In the genomic region with DNA sequence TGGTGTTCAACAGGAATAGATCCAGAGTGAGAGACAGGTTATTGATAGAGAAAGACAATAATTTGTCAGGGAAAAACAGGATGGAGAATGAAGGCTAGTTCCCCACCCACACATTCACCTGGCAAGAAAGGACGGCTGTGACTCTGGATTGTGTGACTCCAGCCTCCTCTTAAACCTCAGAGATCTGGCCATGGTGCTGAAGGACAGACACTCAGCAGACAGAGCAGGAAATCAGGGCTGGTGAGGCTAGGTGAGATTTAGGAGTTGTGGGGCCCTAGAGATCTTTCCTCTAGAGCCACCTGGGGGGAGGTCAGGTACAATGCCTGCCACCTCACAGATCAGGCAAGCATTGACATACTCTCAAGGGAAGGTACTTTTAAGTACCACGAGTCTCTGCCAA, we compare ENCODE assay signal across 14 cellular contexts. TPM values are rescaled to one million over a fixed set of nuclear protein-coding genes. Genes with fewer than 3 reads are reported as not detected.
DNase-seq lines count a peak whose midpoint lies in the region; FAIRE-seq and TF ChIP-seq lines count a peak whose summit lies in the region.
"Had no signal": no experiment of that assay in that cellular context is flagged by ENCODE, and none has a peak within 500 bp of the region (broad histone marks: within the 10 kb centered on the region; RNA-seq: fewer than 3 reads in every experiment).

No MANE protein-coding gene starts in this region.

- no peak for TF ChIP-seq POLR2A in GM12891 (IDR thresholded peaks at IDR 0.05; ENCODE audit: low read depth, low read length)

- in situ Hi-C loops in Caki2 (cut with HindIII; ENCODE audit: low pct_unique_long_range_greater_than_20kb, low sequenced_read_pairs): no loop called here
- in situ Hi-C loops in KBM-7 (cut with MboI; ENCODE audit: low pct_unique_long_range_greater_than_20kb, low sequenced_read_pairs): no loop called here

- H3K4me3 ChIP-seq in choroid plexus epithelial cell (ENCODE audit: low read depth, low read length): no peak overlapping the region
- H3K4me3 ChIP-seq: colonic mucosa, psoas muscle had no signal

- no peak for FAIRE-seq in GM12891 (lab: Jason Lieb, UNC)
- FAIRE-seq: TTC549 had no signal

- peak; percentile 2 for DNase-seq in Caki2 (ENCODE audit: low read depth)
- peak; percentile 3 for DNase-seq in KBM-7
- DNase-seq in choroid plexus epithelial cell (ENCODE audit: low read depth): peak; percentile 2
- no peak for DNase-seq in GM12891 (ENCODE audit: insufficient read length, low spot score)
- DNase-seq in NCI-H146 treated with DMSO at 0.1 percent for 48 hours (lab: John Stamatoyannopoulos, UW; ENCODE audit: unreplicated experiment): no peak
- no peak for DNase-seq in GM19238 (ENCODE audit: insufficient read length, low spot score)
- DNase-seq: activated naive CD8-positive, alpha-beta T cell treated with anti-CD3 and anti-CD28 coated beads, Interleukin-2, amount 50 U/mL, for 24 hours; colonic mucosa; NCI-H1092 treated with DMSO at 0.1 percent for 48 hours; NCI-H510A; psoas muscle had no signal

- no peak for TF ChIP-seq CTCF in choroid plexus epithelial cell (conservative IDR thresholded peaks at IDR 0.05; ENCODE audit: low read depth, low read length)

TF ChIP-seq in GM12891, 5 proteins besides CTCF, POLR2A, EP300 and RAD21:
- TF ChIP-seq POLR2AphosphoS5 (IDR thresholded peaks at IDR 0.05; ENCODE audit: low read depth, low read length) (no peak), SPI1 (IDR thresholded peaks at IDR 0.05; ENCODE audit: low read depth, low read length) (no peak), PAX5 (IDR thresholded peaks at IDR 0.05; ENCODE audit: insufficient read depth, low read length, severe bottlenecking) (no peak), TAF1 (IDR thresholded peaks at IDR 0.05; ENCODE audit: low read depth, low read length) (no peak), POU2F2 (IDR thresholded peaks at IDR 0.05; ENCODE audit: low read depth, low read length) (no peak)

RNA-seq across cellular contexts. Expression of a gene that starts 15.2 kb away (rescaled TPM):
- not detected in 2 replicates for total RNA-seq in Caki2 (2014; rRNA removed; shearing (Covaris generic); ENCODE audit: low replicate concordance)
- not detected for polyA plus RNA-seq in GM12891 (2012; ENCODE audit: low read depth, missing spikeins)
- total RNA-seq: colonic mucosa, Daoy, psoas muscle had no signal
- polyA plus RNA-seq: BJ, psoas muscle had no signal

RNA-seq across cellular contexts. Expression of a gene that starts 19.3 kb away (rescaled TPM):
- not detected in 2 replicates for total RNA-seq in Caki2 (2014; rRNA removed; shearing (Covaris generic); ENCODE audit: low replicate concordance)
- polyA plus RNA-seq in GM12891 (2012; ENCODE audit: low read depth, missing spikeins): not detected
- total RNA-seq: colonic mucosa, Daoy, psoas muscle had no signal
- polyA plus RNA-seq: BJ, psoas muscle had no signal

RNA-seq across cellular contexts. Expression of a gene that starts 27.7 kb away (rescaled TPM):
- not detected in 2 replicates for total RNA-seq in Caki2 (2014; rRNA removed; shearing (Covaris generic); ENCODE audit: low replicate concordance)
- polyA plus RNA-seq in GM12891 (2012; ENCODE audit: low read depth, missing spikeins): not detected
- total RNA-seq: colonic mucosa, Daoy, psoas muscle had no signal
- polyA plus RNA-seq: psoas muscle had no signal

RNA-seq across cellular contexts. Expression of a gene that starts 32.7 kb away (rescaled TPM):
- not detected in 2 replicates for total RNA-seq in Caki2 (2014; rRNA removed; shearing (Covaris generic); ENCODE audit: low replicate concordance)
- polyA plus RNA-seq in GM12891 (2012; ENCODE audit: low read depth, missing spikeins): not detected
- total RNA-seq: colonic mucosa, Daoy, psoas muscle had no signal
- polyA plus RNA-seq: BJ, psoas muscle had no signal

RNA-seq across cellular contexts. Expression of a gene that starts 59.0 kb away (rescaled TPM):
- total RNA-seq in Caki2 (2014; rRNA removed; shearing (Covaris generic); ENCODE audit: low replicate concordance): 0.12 TPM in 1 of 2 replicates, not detected in the other
- polyA plus RNA-seq in GM12891 (2012; ENCODE audit: low read depth, missing spikeins): not detected
- total RNA-seq: colonic mucosa, Daoy, psoas muscle had no signal
- polyA plus RNA-seq: psoas muscle had no signal

Comparison
In these comparisons a context has a peak if more than half of its experiments do, and no peak if none do; other contexts are left out.
1. DNase-seq: peak in Caki2 (single experiment), KBM-7 (single experiment) and choroid plexus epithelial cell (single experiment); none in GM12891 (single experiment), NCI-H146 treated with DMSO at 0.1 percent for 48 hours (single experiment) and GM19238 (single experiment).